ENCODE assay signal across 1 cellular context in genomic region chr1:156421062-156421938, GRCh38.
A peak's percentile ranks its signal among the peaks of the same experiment; 100 is the strongest.
TF ChIP-seq lines count a peak whose summit lies in the region.

No MANE protein-coding gene starts in this region.

TF ChIP-seq in K562, 482 proteins besides CTCF, POLR2A, EP300 and RAD21 (continued from another document and continues in another):
- TF ChIP-seq, protein P1, sequence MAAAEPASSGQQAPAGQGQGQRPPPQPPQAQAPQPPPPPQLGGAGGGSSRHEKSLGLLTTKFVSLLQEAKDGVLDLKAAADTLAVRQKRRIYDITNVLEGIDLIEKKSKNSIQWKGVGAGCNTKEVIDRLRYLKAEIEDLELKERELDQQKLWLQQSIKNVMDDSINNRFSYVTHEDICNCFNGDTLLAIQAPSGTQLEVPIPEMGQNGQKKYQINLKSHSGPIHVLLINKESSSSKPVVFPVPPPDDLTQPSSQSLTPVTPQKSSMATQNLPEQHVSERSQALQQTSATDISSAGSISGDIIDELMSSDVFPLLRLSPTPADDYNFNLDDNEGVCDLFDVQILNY (CRISPR knock-in tag; IDR thresholded peaks at IDR 0.05), result peak; percentile 49; the same call in 1 of the 2 replicates
- TF ChIP-seq, protein P2, sequence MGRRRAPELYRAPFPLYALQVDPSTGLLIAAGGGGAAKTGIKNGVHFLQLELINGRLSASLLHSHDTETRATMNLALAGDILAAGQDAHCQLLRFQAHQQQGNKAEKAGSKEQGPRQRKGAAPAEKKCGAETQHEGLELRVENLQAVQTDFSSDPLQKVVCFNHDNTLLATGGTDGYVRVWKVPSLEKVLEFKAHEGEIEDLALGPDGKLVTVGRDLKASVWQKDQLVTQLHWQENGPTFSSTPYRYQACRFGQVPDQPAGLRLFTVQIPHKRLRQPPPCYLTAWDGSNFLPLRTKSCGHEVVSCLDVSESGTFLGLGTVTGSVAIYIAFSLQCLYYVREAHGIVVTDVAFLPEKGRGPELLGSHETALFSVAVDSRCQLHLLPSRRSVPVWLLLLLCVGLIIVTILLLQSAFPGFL (CRISPR knock-in tag; IDR thresholded peaks at IDR 0.05), result no peak
- TF ChIP-seq HDAC1 (IDR thresholded peaks at IDR 0.05) (no peak), ELF2 (CRISPR knock-in tag; IDR thresholded peaks at IDR 0.05) (no peak), ZNF232 (CRISPR knock-in tag; IDR thresholded peaks at IDR 0.05) (peak; percentile 84; the same call in 1 of the 2 replicates), SREBF2 (CRISPR knock-in tag; IDR thresholded peaks at IDR 0.05) (no peak), ZNF121 (CRISPR knock-in tag; conservative IDR thresholded peaks at IDR 0.05) (no peak), ETV1 (tag; conservative IDR thresholded peaks at IDR 0.05; ENCODE audit: low read depth) (no peak), ZKSCAN1 (IDR thresholded peaks at IDR 0.05; ENCODE audit: low read depth, low read length) (no peak), TAF9B (IDR thresholded peaks at IDR 0.05; ENCODE audit: partially characterized antibody) (no peak), PML (IDR thresholded peaks at IDR 0.05; ENCODE audit: low read length) (no peak), SRSF9 (IDR thresholded peaks at IDR 0.05; ENCODE audit: borderline replicate concordance, low read depth, low read length) (no peak), NCOR1 (IDR thresholded peaks at IDR 0.05) (no peak), NCOA4 (IDR thresholded peaks at IDR 0.05; ENCODE audit: partially characterized antibody) (no peak), SMARCC2 (IDR thresholded peaks at IDR 0.05; ENCODE audit: low read depth) (no peak), ZFP30 (CRISPR knock-in tag; IDR thresholded peaks at IDR 0.05; ENCODE audit: borderline replicate concordance) (no peak), XRCC5 (IDR thresholded peaks at IDR 0.05; ENCODE audit: low read depth, low read length) (no peak), ZFPM2 (CRISPR knock-in tag; IDR thresholded peaks at IDR 0.05) (no peak), ZNF316 (IDR thresholded peaks at IDR 0.05) (no peak), ATF1 (CRISPR knock-in tag; IDR thresholded peaks at IDR 0.05) (peak; percentile 58), ATF1 (tag; IDR thresholded peaks at IDR 0.05) (peak; percentile 95), IFI16 (CRISPR knock-in tag; IDR thresholded peaks at IDR 0.05) (no peak), BHLHE40 (IDR thresholded peaks at IDR 0.05; ENCODE audit: low read length) (no peak), MNT (conservative IDR thresholded peaks at IDR 0.05) (no peak; a peak in 1 of 4 replicates), RBBP5 (IDR thresholded peaks at IDR 0.05; ENCODE audit: borderline replicate concordance, insufficient read depth, low read length, poor library complexity, severe bottlenecking) (peak; percentile 27), TCFL5 (CRISPR knock-in tag; conservative IDR thresholded peaks at IDR 0.05) (no peak), ZNF75A (CRISPR knock-in tag; IDR thresholded peaks at IDR 0.05) (no peak), STAT6 (CRISPR knock-in tag; IDR thresholded peaks at IDR 0.05) (peak; percentile 44; the same call in 1 of the 2 replicates), CCNT2 (IDR thresholded peaks at IDR 0.05; ENCODE audit: borderline replicate concordance, extremely low read depth, insufficient read length, low read depth, low read length) (no peak), ZNF830 (CRISPR knock-in tag; IDR thresholded peaks at IDR 0.05) (no peak), ZNF609 (CRISPR knock-in tag; IDR thresholded peaks at IDR 0.05; ENCODE audit: borderline replicate concordance) (no peak), HOXB6 (CRISPR knock-in tag; IDR thresholded peaks at IDR 0.05; ENCODE audit: borderline replicate concordance) (no peak), CREM (IDR thresholded peaks at IDR 0.05; ENCODE audit: low read depth) (peak; percentile 90), SRSF7 (optimal IDR thresholded peaks at IDR 0.05; ENCODE audit: low read depth, low read length) (no peak), ZNF644 (tag; IDR thresholded peaks at IDR 0.05; ENCODE audit: low read depth) (no peak), POU5F1 (IDR thresholded peaks at IDR 0.05; ENCODE audit: borderline replicate concordance, low read depth, low read length, partially characterized antibody) (no peak), MBD2 (IDR thresholded peaks at IDR 0.05; ENCODE audit: borderline replicate concordance, low read depth) (no peak), CREB5 (CRISPR knock-in tag; IDR thresholded peaks at IDR 0.05) (no peak), MAFK (IDR thresholded peaks at IDR 0.05; ENCODE audit: low read length) (no peak), CAMTA2 (CRISPR knock-in tag; conservative IDR thresholded peaks at IDR 0.05) (no peak), HLTF (IDR thresholded peaks at IDR 0.05) (no peak), RBM39 (optimal IDR thresholded peaks at IDR 0.05; ENCODE audit: low read depth, low read length) (no peak), PHF20 (IDR thresholded peaks at IDR 0.05; ENCODE audit: partially characterized antibody) (no peak), ZNF507 (tag; conservative IDR thresholded peaks at IDR 0.05) (no peak)
- TF ChIP-seq, protein P3, sequence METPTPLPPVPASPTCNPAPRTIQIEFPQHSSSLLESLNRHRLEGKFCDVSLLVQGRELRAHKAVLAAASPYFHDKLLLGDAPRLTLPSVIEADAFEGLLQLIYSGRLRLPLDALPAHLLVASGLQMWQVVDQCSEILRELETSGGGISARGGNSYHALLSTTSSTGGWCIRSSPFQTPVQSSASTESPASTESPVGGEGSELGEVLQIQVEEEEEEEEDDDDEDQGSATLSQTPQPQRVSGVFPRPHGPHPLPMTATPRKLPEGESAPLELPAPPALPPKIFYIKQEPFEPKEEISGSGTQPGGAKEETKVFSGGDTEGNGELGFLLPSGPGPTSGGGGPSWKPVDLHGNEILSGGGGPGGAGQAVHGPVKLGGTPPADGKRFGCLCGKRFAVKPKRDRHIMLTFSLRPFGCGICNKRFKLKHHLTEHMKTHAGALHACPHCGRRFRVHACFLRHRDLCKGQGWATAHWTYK (CRISPR knock-in tag; IDR thresholded peaks at IDR 0.05), result no peak
- TF ChIP-seq, protein P4, sequence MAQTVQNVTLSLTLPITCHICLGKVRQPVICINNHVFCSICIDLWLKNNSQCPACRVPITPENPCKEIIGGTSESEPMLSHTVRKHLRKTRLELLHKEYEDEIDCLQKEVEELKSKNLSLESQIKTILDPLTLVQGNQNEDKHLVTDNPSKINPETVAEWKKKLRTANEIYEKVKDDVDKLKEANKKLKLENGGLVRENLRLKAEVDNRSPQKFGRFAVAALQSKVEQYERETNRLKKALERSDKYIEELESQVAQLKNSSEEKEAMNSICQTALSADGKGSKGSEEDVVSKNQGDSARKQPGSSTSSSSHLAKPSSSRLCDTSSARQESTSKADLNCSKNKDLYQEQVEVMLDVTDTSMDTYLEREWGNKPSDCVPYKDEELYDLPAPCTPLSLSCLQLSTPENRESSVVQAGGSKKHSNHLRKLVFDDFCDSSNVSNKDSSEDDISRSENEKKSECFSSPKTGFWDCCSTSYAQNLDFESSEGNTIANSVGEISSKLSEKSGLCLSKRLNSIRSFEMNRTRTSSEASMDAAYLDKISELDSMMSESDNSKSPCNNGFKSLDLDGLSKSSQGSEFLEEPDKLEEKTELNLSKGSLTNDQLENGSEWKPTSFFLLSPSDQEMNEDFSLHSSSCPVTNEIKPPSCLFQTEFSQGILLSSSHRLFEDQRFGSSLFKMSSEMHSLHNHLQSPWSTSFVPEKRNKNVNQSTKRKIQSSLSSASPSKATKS (CRISPR knock-in tag; IDR thresholded peaks at IDR 0.05), result no peak
- TF ChIP-seq, protein P5, sequence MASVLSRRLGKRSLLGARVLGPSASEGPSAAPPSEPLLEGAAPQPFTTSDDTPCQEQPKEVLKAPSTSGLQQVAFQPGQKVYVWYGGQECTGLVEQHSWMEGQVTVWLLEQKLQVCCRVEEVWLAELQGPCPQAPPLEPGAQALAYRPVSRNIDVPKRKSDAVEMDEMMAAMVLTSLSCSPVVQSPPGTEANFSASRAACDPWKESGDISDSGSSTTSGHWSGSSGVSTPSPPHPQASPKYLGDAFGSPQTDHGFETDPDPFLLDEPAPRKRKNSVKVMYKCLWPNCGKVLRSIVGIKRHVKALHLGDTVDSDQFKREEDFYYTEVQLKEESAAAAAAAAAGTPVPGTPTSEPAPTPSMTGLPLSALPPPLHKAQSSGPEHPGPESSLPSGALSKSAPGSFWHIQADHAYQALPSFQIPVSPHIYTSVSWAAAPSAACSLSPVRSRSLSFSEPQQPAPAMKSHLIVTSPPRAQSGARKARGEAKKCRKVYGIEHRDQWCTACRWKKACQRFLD (CRISPR knock-in tag; IDR thresholded peaks at IDR 0.05), result no peak
- TF ChIP-seq, protein P6, sequence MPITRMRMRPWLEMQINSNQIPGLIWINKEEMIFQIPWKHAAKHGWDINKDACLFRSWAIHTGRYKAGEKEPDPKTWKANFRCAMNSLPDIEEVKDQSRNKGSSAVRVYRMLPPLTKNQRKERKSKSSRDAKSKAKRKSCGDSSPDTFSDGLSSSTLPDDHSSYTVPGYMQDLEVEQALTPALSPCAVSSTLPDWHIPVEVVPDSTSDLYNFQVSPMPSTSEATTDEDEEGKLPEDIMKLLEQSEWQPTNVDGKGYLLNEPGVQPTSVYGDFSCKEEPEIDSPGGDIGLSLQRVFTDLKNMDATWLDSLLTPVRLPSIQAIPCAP (CRISPR knock-in tag; IDR thresholded peaks at IDR 0.05; ENCODE audit: borderline replicate concordance), result no peak
